In genomic region chr14:54767450-54767849, GRCh38 we compare ENCODE assay signal across 21 cellular contexts.
DNase-seq lines count a peak whose midpoint lies in the region; ATAC-seq and TF ChIP-seq lines count a peak whose summit lies in the region.
"Had no signal": no experiment of that assay in that cellular context is flagged by ENCODE, and none has a peak within 500 bp of the region (broad histone marks: within the 10 kb centered on the region; RNA-seq: fewer than 3 reads in every experiment).

No MANE protein-coding gene starts in this region.

- H3K27ac Mint-ChIP-seq in activated T-cell treated with anti-CD3 and anti-CD28 coated beads, Interleukin-2, amount 50 U/mL, for 24 hours: peak overlapping the region; percentile 92
- no peak overlapping the region for H3K27ac Mint-ChIP-seq in activated T-cell treated with anti-CD3 and anti-CD28 coated beads, Interleukin-2, amount 50 U/mL, for 72 hours
- H3K27ac Mint-ChIP-seq in stimulated activated naive CD8-positive, alpha-beta T cell treated with anti-CD3 and anti-CD28 coated beads, Interleukin-15, Interleukin-2, amounts not matched to agents 100 ng/mL and 50 ng/mL, for 24 hours: peak overlapping the region; percentile 94
- H3K27ac Mint-ChIP-seq in stimulated activated naive CD8-positive, alpha-beta T cell treated with anti-CD3 and anti-CD28 coated beads, Interleukin-15, amount 100 ng/mL, for 72 hours: no peak overlapping the region
- H3K27ac Mint-ChIP-seq: IgD-negative memory B cell had no signal

- H3K36me3 ChIP-seq in gastrocnemius medialis: peaks cover 0 to 28% of the 10 kb centered on the region in 2 donors
- no peaks in the 10 kb centered on the region for H3K36me3 ChIP-seq in testis (ENCODE audit: low read depth, missing control alignments)

- WGBS in testis, 2 donors: 88 to 97% methylated on average over 1 to 3 of the region's 3 CpGs

- no peak for DNase-seq in activated T-cell treated with anti-CD3 and anti-CD28 coated beads, Interleukin-2, amount 50 U/mL, for 24 hours
- no peak for DNase-seq in activated T-cell treated with anti-CD3 and anti-CD28 coated beads, Interleukin-2, amount 50 U/mL, for 72 hours
- DNase-seq in stimulated activated naive CD8-positive, alpha-beta T cell treated with anti-CD3 and anti-CD28 coated beads, Interleukin-15, amount 100 ng/mL, for 72 hours: no peak
- DNase-seq in gastrocnemius medialis (no peak), testis (no peak), NCI-H524 (lab: John Stamatoyannopoulos, UW) (no peak)
- DNase-seq: Calu3; CD8-positive, alpha-beta memory T cell; DMS153; Karpas-422; MV-4-11; NCI-H1105 treated with DMSO at 0.1 percent for 48 hours; NCI-H2081; NCI-H2171; NCI-H345; NCI-H524 treated with DMSO at 0.1 percent for 48 hours; NCI-H82; Peyer's patch had no signal

- TF ChIP-seq CTCF in gastrocnemius medialis (IDR thresholded peaks at IDR 0.05 in 4 of 5, conservative IDR thresholded peaks at IDR 0.05 in 1 of 5): no peak
- no peak for TF ChIP-seq CTCF in testis (IDR thresholded peaks at IDR 0.05)

- in situ Hi-C loops in gastrocnemius medialis (cut with MboI; ENCODE audit: low sequenced_read_pairs in 4 of 4): no loop called here

- TF ChIP-seq POLR2A in gastrocnemius medialis (IDR thresholded peaks at IDR 0.05) (no peak), testis (IDR thresholded peaks at IDR 0.05) (no peak)

- peaks cover 3% of the 10 kb centered on the region for H3K27me3 Mint-ChIP-seq in activated T-cell treated with anti-CD3 and anti-CD28 coated beads, Interleukin-2, amount 50 U/mL, for 24 hours
- peaks cover 23% of the 10 kb centered on the region for H3K27me3 Mint-ChIP-seq in activated T-cell treated with anti-CD3 and anti-CD28 coated beads, Interleukin-2, amount 50 U/mL, for 72 hours (ENCODE audit: low read depth)
- H3K27me3 Mint-ChIP-seq in stimulated activated naive CD8-positive, alpha-beta T cell treated with anti-CD3 and anti-CD28 coated beads, Interleukin-15, Interleukin-2, amounts not matched to agents 100 ng/mL and 50 ng/mL, for 24 hours: peaks cover 10% of the 10 kb centered on the region
- peaks cover 39% of the 10 kb centered on the region for H3K27me3 Mint-ChIP-seq in stimulated activated naive CD8-positive, alpha-beta T cell treated with anti-CD3 and anti-CD28 coated beads, Interleukin-15, amount 100 ng/mL, for 72 hours
- H3K27me3 Mint-ChIP-seq: IgD-negative memory B cell had no signal

- peaks cover 33% of the 10 kb centered on the region for H3K4me1 Mint-ChIP-seq in activated T-cell treated with anti-CD3 and anti-CD28 coated beads, Interleukin-2, amount 50 U/mL, for 24 hours (ENCODE audit: low read depth)
- peaks cover 30% of the 10 kb centered on the region for H3K4me1 Mint-ChIP-seq in activated T-cell treated with anti-CD3 and anti-CD28 coated beads, Interleukin-2, amount 50 U/mL, for 72 hours (ENCODE audit: low read depth)
- H3K4me1 Mint-ChIP-seq in stimulated activated naive CD8-positive, alpha-beta T cell treated with anti-CD3 and anti-CD28 coated beads, Interleukin-15, Interleukin-2, amounts not matched to agents 100 ng/mL and 50 ng/mL, for 24 hours (ENCODE audit: low read depth): peaks cover 59% of the 10 kb centered on the region
- peaks cover 31% of the 10 kb centered on the region for H3K4me1 Mint-ChIP-seq in stimulated activated naive CD8-positive, alpha-beta T cell treated with anti-CD3 and anti-CD28 coated beads, Interleukin-15, amount 100 ng/mL, for 72 hours
- H3K4me1 Mint-ChIP-seq: CD8-positive, alpha-beta memory T cell; IgD-negative memory B cell had no signal

- H3K27ac ChIP-seq in gastrocnemius medialis (peak overlapping the region in 3 of 4 donors; percentile 18 to 94 (median 24)), testis (peak overlapping the region in 1 of 2 donors; percentile 46)
- H3K27ac ChIP-seq: C4-2B had no signal

- no peak overlapping the region for H3K4me3 Mint-ChIP-seq in activated T-cell treated with anti-CD3 and anti-CD28 coated beads, Interleukin-2, amount 50 U/mL, for 24 hours
- H3K4me3 Mint-ChIP-seq in activated T-cell treated with anti-CD3 and anti-CD28 coated beads, Interleukin-2, amount 50 U/mL, for 72 hours: no peak overlapping the region
- H3K4me3 Mint-ChIP-seq in stimulated activated naive CD8-positive, alpha-beta T cell treated with anti-CD3 and anti-CD28 coated beads, Interleukin-15, Interleukin-2, amounts not matched to agents 100 ng/mL and 50 ng/mL, for 24 hours: peak overlapping the region; percentile 10
- H3K4me3 Mint-ChIP-seq in stimulated activated naive CD8-positive, alpha-beta T cell treated with anti-CD3 and anti-CD28 coated beads, Interleukin-15, amount 100 ng/mL, for 72 hours: no peak overlapping the region
- H3K4me3 Mint-ChIP-seq: CD8-positive, alpha-beta memory T cell; IgD-negative memory B cell had no signal

- no peaks in the 10 kb centered on the region for H3K9me3 Mint-ChIP-seq in activated T-cell treated with anti-CD3 and anti-CD28 coated beads, Interleukin-2, amount 50 U/mL, for 24 hours
- no peaks in the 10 kb centered on the region for H3K9me3 Mint-ChIP-seq in activated T-cell treated with anti-CD3 and anti-CD28 coated beads, Interleukin-2, amount 50 U/mL, for 72 hours
- H3K9me3 Mint-ChIP-seq in stimulated activated naive CD8-positive, alpha-beta T cell treated with anti-CD3 and anti-CD28 coated beads, Interleukin-15, Interleukin-2, amounts not matched to agents 100 ng/mL and 50 ng/mL, for 24 hours: no peaks in the 10 kb centered on the region
- H3K9me3 Mint-ChIP-seq in stimulated activated naive CD8-positive, alpha-beta T cell treated with anti-CD3 and anti-CD28 coated beads, Interleukin-15, amount 100 ng/mL, for 72 hours: no peaks in the 10 kb centered on the region
- H3K9me3 Mint-ChIP-seq: CD8-positive, alpha-beta memory T cell; IgD-negative memory B cell had no signal

- peaks cover 11% of the 10 kb centered on the region for H3K36me3 Mint-ChIP-seq in activated T-cell treated with anti-CD3 and anti-CD28 coated beads, Interleukin-2, amount 50 U/mL, for 24 hours (ENCODE audit: low read depth)
- H3K36me3 Mint-ChIP-seq in activated T-cell treated with anti-CD3 and anti-CD28 coated beads, Interleukin-2, amount 50 U/mL, for 72 hours (ENCODE audit: insufficient read depth in 2 of 2): peaks cover 0 to 3% of the 10 kb centered on the region in 2 donors
- peaks cover 36% of the 10 kb centered on the region for H3K36me3 Mint-ChIP-seq in stimulated activated naive CD8-positive, alpha-beta T cell treated with anti-CD3 and anti-CD28 coated beads, Interleukin-15, Interleukin-2, amounts not matched to agents 100 ng/mL and 50 ng/mL, for 24 hours (ENCODE audit: low read depth)

- H3K27me3 ChIP-seq in gastrocnemius medialis (no peaks in the 10 kb centered on the region), testis (no peaks in the 10 kb centered on the region)
- H3K27me3 ChIP-seq: Peyer's patch had no signal

- intact Hi-C loops in gastrocnemius medialis (cut with DNase I; ENCODE audit: low total_unique reads): no loop called here
- intact Hi-C loops in testis (cut with DNase I; ENCODE audit: low total_unique reads): no loop called here

- ATAC-seq in activated T-cell treated with anti-CD3 and anti-CD28 coated beads, Interleukin-2, amount 50 U/mL, for 72 hours (replicated peaks in 1 of 2): no peak
- no peak for ATAC-seq in stimulated activated naive CD8-positive, alpha-beta T cell treated with anti-CD3 and anti-CD28 coated beads, Interleukin-15, amount 100 ng/mL, for 72 hours
- ATAC-seq in gastrocnemius medialis: no peak

- H3K4me1 ChIP-seq in gastrocnemius medialis (peaks cover 34 to 35% of the 10 kb centered on the region in 2 donors), testis (peaks cover 9% of the 10 kb centered on the region)
- H3K4me1 ChIP-seq: Peyer's patch had no signal

- H3K4me3 ChIP-seq in gastrocnemius medialis (no peak overlapping the region), testis (no peak overlapping the region)
- H3K4me3 ChIP-seq: Peyer's patch had no signal

- H3K9me3 ChIP-seq in gastrocnemius medialis (no peaks in the 10 kb centered on the region), testis (no peaks in the 10 kb centered on the region)
- H3K9me3 ChIP-seq: Peyer's patch had no signal

Comparison
In these comparisons a context has a peak if more than half of its experiments do, and no peak if none do; other contexts are left out.
1. H3K27ac Mint-ChIP-seq: peak in activated T-cell treated with anti-CD3 and anti-CD28 coated beads, Interleukin-2, amount 50 U/mL, for 24 hours (single experiment) and stimulated activated naive CD8-positive, alpha-beta T cell treated with anti-CD3 and anti-CD28 coated beads, Interleukin-15, Interleukin-2, amounts not matched to agents 100 ng/mL and 50 ng/mL, for 24 hours (single experiment); none in activated T-cell treated with anti-CD3 and anti-CD28 coated beads, Interleukin-2, amount 50 U/mL, for 72 hours (single experiment) and stimulated activated naive CD8-positive, alpha-beta T cell treated with anti-CD3 and anti-CD28 coated beads, Interleukin-15, amount 100 ng/mL, for 72 hours (0 of 2).